ENCODE assay signal across 27 cellular contexts in genomic region chr1:240653030-240653429, GRCh38. TPM values are rescaled to one million over a fixed set of nuclear protein-coding genes. Genes with fewer than 3 reads are reported as not detected.
DNase-seq lines count a peak whose midpoint lies in the region; ATAC-seq and TF ChIP-seq lines count a peak whose summit lies in the region.
"Had no signal": no experiment of that assay in that cellular context is flagged by ENCODE, and none has a peak within 500 bp of the region (broad histone marks: within the 10 kb centered on the region; RNA-seq: fewer than 3 reads in every experiment).

No MANE protein-coding gene starts in this region.

- ATAC-seq in T-cell (replicated peaks in 1 of 4) (no peak), GM19351 (IDR thresholded peaks at IDR 0.05; ENCODE audit: unreplicated experiment) (no peak)
- ATAC-seq: activated CD8-positive, alpha-beta memory T cell treated with anti-CD3 and anti-CD28 coated beads, Interleukin-2, amount 10 ng/mL, durations not matched to agents 7 days and 5 days; natural killer cell had no signal

- peak overlapping the region; percentile 63 for H2AFZ ChIP-seq in parathyroid adenoma

- peak; percentile 2 for DNase-seq in SHP77 treated with DMSO at 0.1 percent for 48 hours (lab: John Stamatoyannopoulos, UW)
- DNase-seq in SHP77 (lab: John Stamatoyannopoulos, UW): no peak
- DNase-seq in HEK293T (ENCODE audit: extremely low spot score): peak; percentile 27
- no peak for DNase-seq in T-cell
- no peak for DNase-seq in ecto neural progenitor cell (ENCODE audit: low spot score)
- no peak for DNase-seq in activated effector memory CD4-positive, alpha-beta T cell treated with anti-CD3 and anti-CD28 coated beads, Interleukin-2, amount 50 U/mL, for 16 hours
- DNase-seq: activated CD4-positive, alpha-beta T cell treated with anti-CD3 and anti-CD28 coated beads, Interleukin-2, amount 10 ng/mL, durations not matched to agents 24 days and 14 days; activated CD8-positive, alpha-beta memory T cell treated with anti-CD3 and anti-CD28 coated beads, Interleukin-2, amount 10 ng/mL, durations not matched to agents 7 days and 5 days; colonic mucosa; DMS153; effector memory CD4-positive, alpha-beta T cell; erythroblast; GOT3; islet precursor cell; midbrain; natural killer cell; NCI-H2081 treated with DMSO at 0.1 percent for 48 hours; NCI-H524 treated with DMSO at 0.1 percent for 48 hours; ovary; spleen; transverse colon had no signal

- H3K4me1 ChIP-seq in parathyroid adenoma: peaks cover 3% of the 10 kb centered on the region
- H3K4me1 ChIP-seq: colonic mucosa, spleen, transverse colon had no signal

- no peak overlapping the region for H3K4me3 ChIP-seq in parathyroid adenoma (ENCODE audit: low read depth, low read length)
- H3K4me3 ChIP-seq: colonic mucosa, ovary, spleen, transverse colon had no signal

- H3K27me3 ChIP-seq in parathyroid adenoma (ENCODE audit: control insufficient read depth, insufficient read depth, low read length): no peaks in the 10 kb centered on the region
- H3K27me3 ChIP-seq: colonic mucosa, ovary, spleen, transverse colon had no signal

- H3K9me3 ChIP-seq in parathyroid adenoma (ENCODE audit: control insufficient read depth, low read length): no peaks in the 10 kb centered on the region
- H3K9me3 ChIP-seq: colonic mucosa, ovary, spleen, transverse colon had no signal

- no peak for TF ChIP-seq CTCF in parathyroid adenoma (IDR thresholded peaks at IDR 0.05)

- peaks cover 0 to 8% (median 3%) of the 10 kb centered on the region in 3 donors for H3K4me1 Mint-ChIP-seq in T-cell
- H3K4me1 Mint-ChIP-seq: activated CD4-positive, alpha-beta T cell treated with anti-CD3 and anti-CD28 coated beads, Interleukin-2, amount 10 ng/mL, durations not matched to agents 24 days and 14 days; activated CD8-positive, alpha-beta memory T cell treated with anti-CD3 and anti-CD28 coated beads, Interleukin-2, amount 10 ng/mL, durations not matched to agents 7 days and 5 days; activated naive CD4-positive, alpha-beta T cell treated with anti-CD3 and anti-CD28 coated beads, Interleukin-2, amount 50 U/mL, for 24 hours; natural killer cell had no signal

- H3K27me3 Mint-ChIP-seq in T-cell: no peaks in the 10 kb centered on the region
- H3K27me3 Mint-ChIP-seq: activated CD4-positive, alpha-beta T cell treated with anti-CD3 and anti-CD28 coated beads, Interleukin-2, amount 10 ng/mL, durations not matched to agents 24 days and 14 days; activated CD8-positive, alpha-beta memory T cell treated with anti-CD3 and anti-CD28 coated beads, Interleukin-2, amount 10 ng/mL, durations not matched to agents 7 days and 5 days; activated naive CD4-positive, alpha-beta T cell treated with anti-CD3 and anti-CD28 coated beads, Interleukin-2, amount 50 U/mL, for 24 hours had no signal

- H3K9ac ChIP-seq in parathyroid adenoma: no peak overlapping the region

- peak overlapping the region; percentile 35 to 86 for H3K27ac Mint-ChIP-seq in T-cell
- H3K27ac Mint-ChIP-seq: activated CD4-positive, alpha-beta T cell treated with anti-CD3 and anti-CD28 coated beads, Interleukin-2, amount 10 ng/mL, durations not matched to agents 24 days and 14 days; activated CD8-positive, alpha-beta memory T cell treated with anti-CD3 and anti-CD28 coated beads, Interleukin-2, amount 10 ng/mL, durations not matched to agents 7 days and 5 days; activated naive CD4-positive, alpha-beta T cell treated with anti-CD3 and anti-CD28 coated beads, Interleukin-2, amount 50 U/mL, for 24 hours; natural killer cell had no signal

- no peaks in the 10 kb centered on the region for H3K36me3 ChIP-seq in parathyroid adenoma (ENCODE audit: control insufficient read depth, insufficient read depth, low read length)
- H3K36me3 ChIP-seq: colonic mucosa, ovary, spleen, transverse colon had no signal

- peak overlapping the region; percentile 40 for H3K27ac ChIP-seq in parathyroid adenoma
- H3K27ac ChIP-seq: colonic mucosa, ovary, spleen, transverse colon had no signal

- H3K79me2 ChIP-seq in parathyroid adenoma: no peaks in the 10 kb centered on the region

- CTCF ChIA-PET in HEK293T (lab: Yijun Ruan, JAX) (no interaction called here), T-cell (lab: Charles Lee) (no interaction called here)

- peak overlapping the region; percentile 42 for H3K4me2 ChIP-seq in parathyroid adenoma (ENCODE audit: low read length)

- no peaks in the 10 kb centered on the region for H3K36me3 Mint-ChIP-seq in T-cell
- H3K36me3 Mint-ChIP-seq: activated CD8-positive, alpha-beta memory T cell treated with anti-CD3 and anti-CD28 coated beads, Interleukin-2, amount 10 ng/mL, durations not matched to agents 7 days and 5 days; activated naive CD4-positive, alpha-beta T cell treated with anti-CD3 and anti-CD28 coated beads, Interleukin-2, amount 50 U/mL, for 24 hours; natural killer cell had no signal

- peak overlapping the region in 1 of 3 donors; percentile 13 for H3K4me3 Mint-ChIP-seq in T-cell
- H3K4me3 Mint-ChIP-seq: activated CD4-positive, alpha-beta T cell treated with anti-CD3 and anti-CD28 coated beads, Interleukin-2, amount 10 ng/mL, durations not matched to agents 24 days and 14 days; activated CD8-positive, alpha-beta memory T cell treated with anti-CD3 and anti-CD28 coated beads, Interleukin-2, amount 10 ng/mL, durations not matched to agents 7 days and 5 days; activated naive CD4-positive, alpha-beta T cell treated with anti-CD3 and anti-CD28 coated beads, Interleukin-2, amount 50 U/mL, for 24 hours; natural killer cell had no signal

- peaks cover 0 to 14% (median 0%) of the 10 kb centered on the region in 3 donors for H3K9me3 Mint-ChIP-seq in T-cell
- H3K9me3 Mint-ChIP-seq: activated CD4-positive, alpha-beta T cell treated with anti-CD3 and anti-CD28 coated beads, Interleukin-2, amount 10 ng/mL, durations not matched to agents 24 days and 14 days; activated naive CD4-positive, alpha-beta T cell treated with anti-CD3 and anti-CD28 coated beads, Interleukin-2, amount 50 U/mL, for 24 hours; natural killer cell had no signal

- POLR2A ChIA-PET in HEK293T (lab: Yijun Ruan, JAX): no interaction called here
- POLR2A ChIA-PET in T-cell (lab: Charles Lee): no interaction called here

TF ChIP-seq in HEK293T, 16 proteins besides CTCF, POLR2A, EP300 and RAD21:
- TF ChIP-seq ZNF384 (IDR thresholded peaks at IDR 0.05) (peak; percentile 74), BHLHE40 (IDR thresholded peaks at IDR 0.05; ENCODE audit: borderline replicate concordance) (no peak), PKNOX1 (IDR thresholded peaks at IDR 0.05) (peak; percentile 92), ELF4 (IDR thresholded peaks at IDR 0.05) (no peak), FOXA1 (IDR thresholded peaks at IDR 0.05) (no peak), SUZ12 (IDR thresholded peaks at IDR 0.05) (no peak), L3MBTL2 (conservative IDR thresholded peaks at IDR 0.05) (0 out of 2 replicates have a peak, but pooled peaks have one; percentile 17)

RNA-seq across cellular contexts. Expression of gene GREM2, which starts 41.1 kb away (rescaled TPM):
- total RNA-seq in T-cell: 1 to 10 TPM in 2 of 5 donors, under 1 TPM in 3; 0.23 to 2.9 (median 0.98) TPM
- total RNA-seq: bronchial epithelial cell; G401; T-helper 2 cell treated with Interferon-gamma antibody and Interleukin-4, amounts not matched to agents 100 ng/mL and 5 ng/mL, for 36 hours had no signal

Comparison
In these comparisons a context has a peak if more than half of its experiments do, and no peak if none do; other contexts are left out.
1. DNase-seq: peak in SHP77 treated with DMSO at 0.1 percent for 48 hours (single experiment) and HEK293T (single experiment); none in SHP77 (0 of 2), T-cell (0 of 34), ecto neural progenitor cell (single experiment) and activated effector memory CD4-positive, alpha-beta T cell treated with anti-CD3 and anti-CD28 coated beads, Interleukin-2, amount 50 U/mL, for 16 hours (single experiment).